In the genomic region with DNA sequence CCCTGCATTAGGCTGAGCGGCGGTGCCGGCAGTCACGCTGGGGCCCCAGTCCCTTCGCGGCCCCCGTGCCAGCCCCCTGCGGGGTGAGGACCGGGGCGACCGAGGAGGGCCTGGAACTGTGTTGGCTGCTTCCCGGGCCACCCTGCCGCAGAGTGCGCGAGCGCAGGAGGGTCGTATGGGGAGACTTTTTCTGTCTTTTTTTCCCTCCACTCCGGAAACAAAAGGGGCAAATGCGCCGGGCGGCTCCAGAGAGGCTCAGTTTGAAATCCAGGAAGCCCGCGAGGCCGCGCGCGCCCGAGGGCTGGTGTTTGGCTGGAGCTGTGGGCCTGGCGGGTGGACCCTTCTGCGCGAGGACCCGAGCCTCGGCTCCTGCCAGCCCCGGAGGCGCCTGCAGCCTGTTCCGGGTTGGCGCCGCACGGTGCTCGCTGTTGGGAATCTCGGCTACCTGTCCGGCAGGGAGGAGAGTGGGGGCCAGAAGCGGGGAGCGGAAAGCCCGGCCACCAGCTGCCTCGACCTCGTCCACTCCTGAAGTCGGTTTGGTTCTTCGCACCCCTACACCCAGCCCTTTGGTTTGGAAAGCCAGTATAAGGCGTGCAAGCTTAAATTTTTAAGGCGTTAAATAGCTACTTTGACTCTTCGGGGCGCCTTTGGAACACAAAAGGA, we compare ENCODE assay signal across 8 cellular contexts. TPM values are rescaled to one million over a fixed set of nuclear protein-coding genes. Genes with fewer than 3 reads are reported as not detected.
DNase-seq lines count a peak whose midpoint lies in the region; ATAC-seq and TF ChIP-seq lines count a peak whose summit lies in the region.

No MANE protein-coding gene starts in this region.

- H3K9ac ChIP-seq in HUES48 (ENCODE audit: low read depth, low read length) (peak overlapping the region; percentile 60), skeletal muscle satellite cell (ENCODE audit: low read depth, low read length) (peak overlapping the region; percentile 86)

- H3K27ac ChIP-seq in HUES48 (ENCODE audit: low read depth, low read length) (peak overlapping the region; percentile 86), adipose tissue (ENCODE audit: low read depth, low read length) (peak overlapping the region; percentile 51), iPS DF 6.9 (ENCODE audit: low read length) (no peak overlapping the region)

- peak overlapping the region; percentile 99 for H3K4me2 ChIP-seq in skeletal muscle satellite cell (ENCODE audit: low read length)

- H3K36me3 ChIP-seq in BJ (ENCODE audit: control insufficient read depth, insufficient read depth, low read length): no peaks in the 10 kb centered on the region
- H3K36me3 ChIP-seq in HUES48 (ENCODE audit: control insufficient read depth, insufficient read depth, low read length): 0 out of 2 replicates have a peak, but pooled peaks cover 1% of the 10 kb centered on the region
- no peaks in the 10 kb centered on the region for H3K36me3 ChIP-seq in iPS DF 6.9 (ENCODE audit: control insufficient read depth, insufficient read depth, low read length)
- no peaks in the 10 kb centered on the region for H3K36me3 ChIP-seq in skeletal muscle satellite cell (ENCODE audit: insufficient read depth, low read length)

- POLR2A ChIA-PET in BJ (lab: Charles Lee): no interaction called here

- H3K4me3 ChIP-seq in BJ (ENCODE audit: low read depth, low read length) (peak overlapping the region; percentile 86), HUES48 (ENCODE audit: low read depth, low read length) (peak overlapping the region; percentile 81), iPS DF 6.9 (ENCODE audit: low read length) (peak overlapping the region; percentile 88), skeletal muscle satellite cell (ENCODE audit: low read length) (peak overlapping the region; percentile 90)

- H3K27me3 ChIP-seq in BJ (ENCODE audit: control insufficient read depth, insufficient read depth, low read length) (peaks cover 5% of the 10 kb centered on the region; the same call in 1 of the 2 replicates), HUES48 (ENCODE audit: control insufficient read depth, insufficient read depth, low read length) (peaks cover 9% of the 10 kb centered on the region), iPS DF 6.9 (ENCODE audit: control insufficient read depth, insufficient read depth, low read length) (no peaks in the 10 kb centered on the region), skeletal muscle satellite cell (ENCODE audit: control insufficient read depth, insufficient read depth, low read length) (peaks cover 27% of the 10 kb centered on the region)

- H3K4me1 ChIP-seq in HUES48 (ENCODE audit: control insufficient read depth, insufficient read depth, low read length): peaks cover 75% of the 10 kb centered on the region
- H3K4me1 ChIP-seq in iPS DF 6.9 (ENCODE audit: control insufficient read depth, insufficient read depth, low read length): peaks cover 21% of the 10 kb centered on the region
- H3K4me1 ChIP-seq in skeletal muscle satellite cell (ENCODE audit: control insufficient read depth, insufficient read depth, low read length): peaks cover 28% of the 10 kb centered on the region

- no peaks in the 10 kb centered on the region for H3K9me3 ChIP-seq in HUES48 (ENCODE audit: control insufficient read depth, insufficient read depth, low read length)
- H3K9me3 ChIP-seq in iPS DF 6.9 (ENCODE audit: control insufficient read depth, insufficient read depth, low read length): no peaks in the 10 kb centered on the region
- H3K9me3 ChIP-seq in skeletal muscle satellite cell (replicated peaks; ENCODE audit: low read length): no peaks in the 10 kb centered on the region

- WGBS in adipose tissue, 3 donors: 0 to 2% (median 2%) methylated on average over 53 of the region's 53 CpGs
- no CpG with 5 or more reads among the region's 53 CpGs for WGBS in iPS DF 6.9 (ENCODE audit: insufficient coverage, insufficient read length)

- no peak for TF ChIP-seq CTCF in BJ (IDR thresholded peaks at IDR 0.05; ENCODE audit: insufficient read depth, low read depth, low read length)

- no peak for ATAC-seq in HG02571 (IDR thresholded peaks at IDR 0.05; ENCODE audit: unreplicated experiment)

- CTCF ChIA-PET in BJ (lab: Yijun Ruan, JAX): interaction anchor here (0.7 to 2.9 kb wide), 7 partner anchors 10 to 187 kb away, joined by 3 to 9 read pairs (median 5); no protein-coding TSS in a partner anchor

- no peak for DNase-seq in BJ (ENCODE audit: low read depth)
- DNase-seq in iPS DF 6.9 (ENCODE audit: low read depth, low spot score): no peak
- DNase-seq in NCI-H2029 treated with DMSO at 0.1 percent for 48 hours (lab: John Stamatoyannopoulos, UW): no peak
- DNase-seq in NCI-H2196 (lab: John Stamatoyannopoulos, UW; ENCODE audit: unreplicated experiment): no peak

RNA-seq across cellular contexts. Expression of a gene that starts 0.7 kb away (rescaled TPM):
- polyA plus RNA-seq in BJ (2011; rRNA removed): 7.1 and 12.4 TPM in 2 replicates
- 10.7 and 17.3 TPM in 2 replicates for polyA minus RNA-seq in BJ (2011; rRNA and poly(A)+ RNA removed)
- polyA plus RNA-seq in adipose tissue: 10 to 100 TPM; 17.8 to 23.5 (median 21.3) TPM
- 0.87 and 1.3 TPM in 2 replicates for total RNA-seq in skeletal muscle satellite cell (2012; rRNA removed)
